8 cellular contexts compared by ENCODE assay signal in genomic region chr9:121267689-121268597, GRCh38. TPM values are rescaled to one million over a fixed set of nuclear protein-coding genes. Genes with fewer than 3 reads are reported as not detected.
A peak's percentile ranks its signal among the peaks of the same experiment; 100 is the strongest.
DNase-seq lines count a peak whose midpoint lies in the region; ATAC-seq, FAIRE-seq and TF ChIP-seq lines count a peak whose summit lies in the region.

GSN (plus strand) TSS chr9:121268162; CDS start chr9:121301972, 33,810 bp downstream.

- peaks cover 11% of the 10 kb centered on the region for H3K36me3 Mint-ChIP-seq in Caco-2 (ENCODE audit: insufficient read depth, unreplicated experiment)

- TF ChIP-seq POLR2A in GM12878 (IDR thresholded peaks at IDR 0.05; ENCODE audit: low read depth, low read length) = peak; percentile 52; the same call in 1 of the 2 replicates

- ATAC-seq in GM21526 (IDR thresholded peaks at IDR 0.05; ENCODE audit: low FRiP score, unreplicated experiment) (peak; percentile 60), GM12878 (peak; percentile 94), HG03378 (IDR thresholded peaks at IDR 0.05; ENCODE audit: unreplicated experiment) (no peak)

- RAD21 ChIA-PET in GM12878 (lab: Charles Lee; ENCODE audit: unreplicated experiment) = interaction anchor here (1.4 kb wide), 1 partner anchor 54 kb away, joined by 3 read pairs; no protein-coding TSS in a partner anchor

- no peak for FAIRE-seq in GM12878 (lab: Jason Lieb, UNC)

- H3K4me3 Mint-ChIP-seq in Caco-2 (ENCODE audit: unreplicated experiment) = peak within 1 kb of the TSS; percentile 87

- H4K20me1 ChIP-seq in Karpas-422 (ENCODE audit: insufficient read depth, low read depth, low read length) = no peaks in the 10 kb centered on the region
- H4K20me1 ChIP-seq in GM12878 (ENCODE audit: control insufficient read depth, insufficient read depth) = no peaks in the 10 kb centered on the region

- intact Hi-C loops in Caco-2 (cut with micrococcal nuclease; ENCODE audit: unreplicated experiment) (loop anchor here (1.0 to 2.0 kb wide), 2 partner anchors 19 to 55 kb away; no protein-coding TSS in a partner anchor), GM12878 (cut with micrococcal nuclease; ENCODE audit: unreplicated experiment) (no loop called here)

- H3K27me3 Mint-ChIP-seq in Caco-2 (ENCODE audit: insufficient read depth, unreplicated experiment) = no peaks in the 10 kb centered on the region

- H3K4me1 ChIP-seq in Caco-2 (peaks cover 24% of the 10 kb centered on the region), Karpas-422 (ENCODE audit: low read length) (peaks cover 30% of the 10 kb centered on the region), GM12878 (ENCODE audit: control insufficient read depth, insufficient read depth, low read length) (peaks cover 16% of the 10 kb centered on the region), rectal smooth muscle tissue (ENCODE audit: control insufficient read depth, insufficient read depth, low read length) (peaks cover 54% of the 10 kb centered on the region)

- no peak for TF ChIP-seq RAD21 in GM12878 (IDR thresholded peaks at IDR 0.05; ENCODE audit: insufficient read depth, low read depth, low read length)

- H3K9me2 ChIP-seq in Karpas-422 (replicated peaks; ENCODE audit: insufficient read depth, low read length) = no peaks in the 10 kb centered on the region

- peak within 1 kb of the TSS; percentile 63 for H3K9ac ChIP-seq in Karpas-422 (ENCODE audit: low read length)
- peak within 1 kb of the TSS; percentile 58 for H3K9ac ChIP-seq in GM12878 (ENCODE audit: control insufficient read depth, insufficient read depth, low read length)
- peak within 1 kb of the TSS; percentile 95 for H3K9ac ChIP-seq in rectal smooth muscle tissue (ENCODE audit: low read length)

- no peaks in the 10 kb centered on the region for H3K9me3 Mint-ChIP-seq in Caco-2 (ENCODE audit: unreplicated experiment)

- H2AFZ ChIP-seq in Karpas-422 (ENCODE audit: low read length) (peak within 1 kb of the TSS; percentile 13; the same call in 1 of the 2 replicates), GM12878 (ENCODE audit: control insufficient read depth, low read depth, low read length) (peak within 1 kb of the TSS; percentile 87)

- H3K36me3 ChIP-seq in Caco-2 (ENCODE audit: control insufficient read depth, insufficient read depth, low read length) (no peaks in the 10 kb centered on the region), Karpas-422 (ENCODE audit: insufficient read depth, low read length) (no peaks in the 10 kb centered on the region), GM12878 (ENCODE audit: control insufficient read depth in 2 of 2, insufficient read depth in 2 of 2, low read length in 1 of 2) (no peaks in the 10 kb centered on the region), rectal smooth muscle tissue (ENCODE audit: control insufficient read depth, insufficient read depth, low read length) (no peaks in the 10 kb centered on the region)

- H3K4me3 ChIP-seq in Caco-2 (ENCODE audit: low read depth, low read length) = peak within 1 kb of the TSS; percentile 73
- peak within 1 kb of the TSS; percentile 82 for H3K4me3 ChIP-seq in Karpas-422 (ENCODE audit: low read length)
- H3K4me3 ChIP-seq in GM12878 = peak within 1 kb of the TSS; percentile 87
- H3K4me3 ChIP-seq in rectal smooth muscle tissue (ENCODE audit: low read length) = peak within 1 kb of the TSS; percentile 95

- TF ChIP-seq CTCF in Caco-2 (IDR thresholded peaks at IDR 0.05; ENCODE audit: insufficient read depth in 1 of 2, low read depth in 1 of 2, low read length in 1 of 2, severe bottlenecking in 1 of 2, unreplicated experiment in 1 of 2) = peak in 1 of 2 experiments; percentile 2
- no peak for TF ChIP-seq CTCF in GM12878 (IDR thresholded peaks at IDR 0.05 in 2 of 3, conservative IDR thresholded peaks at IDR 0.05 in 1 of 3; ENCODE audit: control insufficient read depth in 2 of 3, extremely low read depth in 1 of 3, insufficient read depth in 1 of 3, low read depth in 3 of 3, low read length in 3 of 3)

- BruUV-seq in Caco-2 (replicated peaks; lab: Mats Ljungman, UMichigan) (no TSS peak), GM12878 (replicated peaks; lab: Mats Ljungman, UMichigan) (no TSS peak)

- in situ Hi-C loops in GM12878 (cut with MboI) = no loop called here

- CTCF ChIA-PET in Caco-2 (lab: Charles Lee) (interaction anchor here (0.9 to 3.4 kb wide), 9 partner anchors 10 to 172 kb away, joined by 3 to 42 read pairs (median 5); partner anchors contain the start of gene RAB14), GM12878 (lab: Yijun Ruan, JAX) (interaction anchor here (0.7 to 4.5 kb wide), 6 partner anchors 8 to 1176 kb away, joined by 3 to 33 read pairs (median 4); no protein-coding TSS in a partner anchor)

- no peaks in the 10 kb centered on the region for H3K79me2 ChIP-seq in Karpas-422 (ENCODE audit: low read length)
- H3K79me2 ChIP-seq in GM12878 (ENCODE audit: control insufficient read depth, insufficient read depth, low read length) = no peaks in the 10 kb centered on the region

- H3K4me2 ChIP-seq in Karpas-422 (ENCODE audit: low read depth, low read length, poor library complexity, severe bottlenecking) = peak within 1 kb of the TSS; percentile 94
- peak within 1 kb of the TSS; percentile 96 for H3K4me2 ChIP-seq in GM12878 (ENCODE audit: control insufficient read depth, insufficient read depth)

- POLR2A ChIA-PET in Caco-2 (lab: Charles Lee) (interaction anchor here (0.9 to 2.0 kb wide), 4 partner anchors 10 to 66 kb away, joined by 3 to 24 read pairs (median 4); partner anchors contain the start of gene RAB14), GM12878 (lab: Charles Lee) (interaction anchor here (1.0 kb wide), 1 partner anchor 11 kb away, joined by 3 read pairs; no protein-coding TSS in a partner anchor)

- H3K9me3 ChIP-seq in Caco-2 (no peaks in the 10 kb centered on the region), Karpas-422 (ENCODE audit: low read length) (no peaks in the 10 kb centered on the region), GM12878 (replicated peaks; ENCODE audit: control insufficient read depth, insufficient read depth, low read length) (no peaks in the 10 kb centered on the region)

- TF ChIP-seq EP300 in GM12878 (IDR thresholded peaks at IDR 0.05; ENCODE audit: borderline replicate concordance in 1 of 2, control insufficient read depth in 1 of 2, low read depth in 2 of 2, low read length in 2 of 2) = no peak

- H3K27me3 ChIP-seq in Caco-2 (replicated peaks; ENCODE audit: control insufficient read depth, insufficient read depth, low read length) (no peaks in the 10 kb centered on the region), Karpas-422 (ENCODE audit: low read length) (no peaks in the 10 kb centered on the region), GM12878 (replicated peaks in 1 of 2; ENCODE audit: control insufficient read depth in 2 of 2, insufficient read depth in 2 of 2, low read length in 1 of 2) (no peaks in the 10 kb centered on the region), rectal smooth muscle tissue (ENCODE audit: control insufficient read depth, insufficient read depth, low read length) (no peaks in the 10 kb centered on the region)

- peaks cover 25% of the 10 kb centered on the region for H3K4me1 Mint-ChIP-seq in Caco-2 (ENCODE audit: low read depth, unreplicated experiment)

- WGBS in GM12878 (ENCODE audit: insufficient coverage, insufficient replicate concordance, low lambda C conversion rate, missing lambda C conversion rate) = 5% methylated on average over 33 of the region's 64 CpGs

- H3K27ac ChIP-seq in Karpas-422 (ENCODE audit: low read length) (no peak within 1 kb of the TSS), GM12878 (ENCODE audit: control insufficient read depth, insufficient read depth) (no peak within 1 kb of the TSS), rectal smooth muscle tissue (ENCODE audit: low read depth, low read length) (peak within 1 kb of the TSS; percentile 98)

- peak within 1 kb of the TSS; percentile 76 for H3K27ac Mint-ChIP-seq in Caco-2 (ENCODE audit: unreplicated experiment)

- DNase-seq in Caco-2 = peak; percentile 74 to 82
- peak; percentile 89 for DNase-seq in Karpas-422
- peak; percentile 18 for DNase-seq in T-helper 9 cell
- no peak for DNase-seq in GM12878 (ENCODE audit: low read depth, low spot score)
- DNase-seq in hippocampal formation (lab: John Stamatoyannopoulos, UW) = peak; percentile 69 to 89

- SMC1A ChIA-PET in GM12878 (lab: Charles Lee; ENCODE audit: uncharacterized antibody, unreplicated experiment) = interaction anchor here (1.0 to 1.5 kb wide), 3 partner anchors 11 to 55 kb away, joined by 3 to 7 read pairs (median 3); no protein-coding TSS in a partner anchor

TF ChIP-seq in GM12878, 131 proteins besides CTCF, POLR2A, EP300 and RAD21 (continues in another document):
- TF ChIP-seq MXI1 (IDR thresholded peaks at IDR 0.05; ENCODE audit: low read depth, low read length) (peak; percentile 15; the same call in 1 of the 2 replicates), IKZF1 (conservative IDR thresholded peaks at IDR 0.05) (no peak; the same call in 1 of the 2 replicates), PBX3 (IDR thresholded peaks at IDR 0.05; ENCODE audit: insufficient replicate concordance, low read depth, low read length) (peak; percentile 33)

RNA-seq across cellular contexts. Expression of gene GSN, which starts in this region (rescaled TPM):
- total RNA-seq in Caco-2 (2022) (99.6 and 100 TPM in 2 replicates), GM12878 (2014; rRNA removed) (6.3 and 8.1 TPM in 2 replicates), GM12878 (2014; rRNA removed; fragmentation: Illumina TruSeq; extraction: Trizol) (5.1 and 5.9 TPM in 2 replicates), GM12878 (2021) (6.5 and 7.7 TPM in 2 replicates)
- total RNA-seq in Karpas-422 (2014; rRNA removed; shearing (Covaris generic); ENCODE audit: low replicate concordance) = 33.7 and 36.7 TPM in 2 replicates
- total RNA-seq in GM12878 (2013; cell fraction: nucleolus; rRNA removed) = 13.7 and 17.1 TPM in 2 replicates
- 4.3 TPM for polyA plus RNA-seq in GM12878 (2011; ENCODE audit: low read depth)
- polyA plus RNA-seq in GM12878 (2011; rRNA removed) (6.1 and 7.8 TPM in 2 replicates), GM12878 (2014; fragmentation: Illumina TruSeq; extraction: Trizol) (3.9 and 6.5 TPM in 2 replicates), GM12878 (2014; fragmentation: Nextera tagmentation; extraction: Ambion mirVana) (under 1 TPM; 0.66 to 0.84 TPM), GM12878 (2014; rRNA removed) (9.2 and 9.8 TPM in 2 replicates), GM12878 (2016; fragmentation: Nextera tagmentation; extraction: Ambion mirVana) (1 to 10 TPM; 5.2 to 6.1 TPM)
- 8.4 and 11.9 TPM in 2 replicates for polyA plus RNA-seq in GM12878 (2011; cell fraction: cytosol; rRNA removed)
- polyA plus RNA-seq in GM12878 (2011; cell fraction: nucleus; rRNA removed) = 22.8 and 23.2 TPM in 2 replicates
- 8.2 and 11.0 TPM in 2 replicates for polyA plus RNA-seq in GM12878 (2012)
- 11.2 and 16.5 TPM in 2 replicates for polyA minus RNA-seq in GM12878 (2011; rRNA and poly(A)+ RNA removed)
- 4.4 and 4.6 TPM in 2 replicates for polyA minus RNA-seq in GM12878 (2011; cell fraction: cytosol; rRNA and poly(A)+ RNA removed)
- polyA minus RNA-seq in GM12878 (2011; cell fraction: nucleus; rRNA and poly(A)+ RNA removed) = 11.7 and 18.0 TPM in 2 replicates
